ENCODE assay signal across 8 cellular contexts in genomic region chr15:32641517-32642059, GRCh38. TPM values are rescaled to one million over a fixed set of nuclear protein-coding genes. Genes with fewer than 3 reads are reported as not detected.
A peak's percentile ranks its signal among the peaks of the same experiment; 100 is the strongest.
DNase-seq lines count a peak whose midpoint lies in the region; ATAC-seq, FAIRE-seq and TF ChIP-seq lines count a peak whose summit lies in the region.

Gene SCG5 (plus strand): TSS chr15:32641710. CDS start chr15:32643593, 1,883 bp downstream.

- H3K4me3 ChIP-seq in HUES64 (ENCODE audit: low read length) (peak within 1 kb of the TSS; percentile 78), SK-N-SH (ENCODE audit: low read depth in 2 of 2, low read length in 1 of 2) (peak within 1 kb of the TSS in 1 of 2 experiments; percentile 41; a peak in 2 of 4 replicates)

- FAIRE-seq in frontal cortex (lab: Jason Lieb, UNC), result no peak

- H3K9me3 Mint-ChIP-seq in activated T-helper 1 cell treated with anti-CD3 and anti-CD28 coated beads, Interleukin-12 subunit alpha, Interleukin-12 subunit beta, Interleukin-2, Interleukin-4 antibody, amounts not matched to agents 30 ng/mL and 10 ng/mL and 1 ng/mL, durations not matched to agents 14 hours and 24 hours and 36 hours, result no peaks in the 10 kb centered on the region

- no peak for TF ChIP-seq RAD21 in SK-N-SH (IDR thresholded peaks at IDR 0.05; ENCODE audit: low read length)

- H2AFZ ChIP-seq in SK-N-SH (ENCODE audit: low read depth), result peak within 1 kb of the TSS; percentile 74

- peaks cover 18% of the 10 kb centered on the region for H3K4me1 ChIP-seq in HUES64 (ENCODE audit: insufficient read depth, low read length)
- H3K4me1 ChIP-seq in SK-N-SH (ENCODE audit: control insufficient read depth in 1 of 2, insufficient read depth in 2 of 2, low read depth in 1 of 2, low read length in 1 of 2), result peaks cover 0 to 7% of the 10 kb centered on the region in 2 experiments; a peak in 1 of 4 replicates

- H3F3A ChIP-seq in SK-N-SH (replicated peaks; ENCODE audit: insufficient read depth), result peaks cover 16% of the 10 kb centered on the region

- TF ChIP-seq CTCF in SK-N-SH (IDR thresholded peaks at IDR 0.05), result no peak

- H3K9me2 ChIP-seq in SK-N-SH, result no peaks in the 10 kb centered on the region

- no peak within 1 kb of the TSS for H3K4me2 ChIP-seq in SK-N-SH

- TF ChIP-seq EP300 in SK-N-SH (IDR thresholded peaks at IDR 0.05; ENCODE audit: borderline replicate concordance in 1 of 2, low read depth in 1 of 2, low read length in 1 of 2), result no peak

- H3K27ac ChIP-seq in HUES64 (ENCODE audit: low read depth, low read length) (peak within 1 kb of the TSS; percentile 72), SK-N-SH (ENCODE audit: low read depth in 2 of 2, low read length in 1 of 2) (peak within 1 kb of the TSS in 1 of 2 experiments; percentile 64; a peak in 2 of 4 replicates)

- H4K20me1 ChIP-seq in SK-N-SH (ENCODE audit: insufficient read depth), result no peaks in the 10 kb centered on the region

- H3K27me3 Mint-ChIP-seq in activated T-helper 1 cell treated with anti-CD3 and anti-CD28 coated beads, Interleukin-12 subunit alpha, Interleukin-12 subunit beta, Interleukin-2, Interleukin-4 antibody, amounts not matched to agents 30 ng/mL and 10 ng/mL and 1 ng/mL, durations not matched to agents 14 hours and 24 hours and 36 hours (ENCODE audit: insufficient read depth), result no peaks in the 10 kb centered on the region

- H3K27ac Mint-ChIP-seq in activated T-helper 1 cell treated with anti-CD3 and anti-CD28 coated beads, Interleukin-12 subunit alpha, Interleukin-12 subunit beta, Interleukin-2, Interleukin-4 antibody, amounts not matched to agents 30 ng/mL and 10 ng/mL and 1 ng/mL, durations not matched to agents 14 hours and 24 hours and 36 hours, result no peak within 1 kb of the TSS

- peak within 1 kb of the TSS; percentile 83 for H3K9ac ChIP-seq in HUES64 (ENCODE audit: low read depth, low read length)
- no peak within 1 kb of the TSS for H3K9ac ChIP-seq in SK-N-SH

- POLR2A ChIA-PET in SK-N-SH (lab: Yijun Ruan, JAX), result no interaction called here

- H3K9me3 ChIP-seq in HUES64 (ENCODE audit: insufficient read depth, low read depth, low read length) (no peaks in the 10 kb centered on the region), SK-N-SH (no peaks in the 10 kb centered on the region)

- no peak within 1 kb of the TSS for H3K4me3 Mint-ChIP-seq in activated T-helper 1 cell treated with anti-CD3 and anti-CD28 coated beads, Interleukin-12 subunit alpha, Interleukin-12 subunit beta, Interleukin-2, Interleukin-4 antibody, amounts not matched to agents 30 ng/mL and 10 ng/mL and 1 ng/mL, durations not matched to agents 14 hours and 24 hours and 36 hours

- DNase-seq in SK-N-SH, result peak; percentile 67
- peak in 1 of 2 donors; percentile 52 for DNase-seq in frontal cortex (ENCODE audit: low spot score in 2 of 2)
- no peak for DNase-seq in sciatic nerve (ENCODE audit: low spot score)
- DNase-seq in activated T-helper 1 cell treated with anti-CD3 and anti-CD28 coated beads, Interleukin-12 subunit alpha, Interleukin-12 subunit beta, Interleukin-2, Interleukin-4 antibody, amounts not matched to agents 30 ng/mL and 10 ng/mL and 1 ng/mL, durations not matched to agents 14 hours and 24 hours and 36 hours (ENCODE audit: low spot score), result no peak
- no peak for DNase-seq in GM19238 (ENCODE audit: insufficient read length, low spot score)
- no peak for DNase-seq in COLO829 (ENCODE audit: low spot score)

- H3K36me3 ChIP-seq in HUES64 (ENCODE audit: insufficient read depth, low read length), result peaks cover 40% of the 10 kb centered on the region
- peaks cover 20% of the 10 kb centered on the region in 2 experiments for H3K36me3 ChIP-seq in SK-N-SH (replicated peaks in 1 of 2; ENCODE audit: control insufficient read depth in 1 of 2, insufficient read depth in 2 of 2, low read length in 1 of 2)

- CTCF ChIA-PET in SK-N-SH (lab: Yijun Ruan, JAX), result interaction anchor here (1.1 to 1.9 kb wide), 2 partner anchors 9 to 20 kb away, joined by 4 to 10 read pairs; no protein-coding TSS in a partner anchor

- peaks cover 33% of the 10 kb centered on the region for H3K36me3 Mint-ChIP-seq in activated T-helper 1 cell treated with anti-CD3 and anti-CD28 coated beads, Interleukin-12 subunit alpha, Interleukin-12 subunit beta, Interleukin-2, Interleukin-4 antibody, amounts not matched to agents 30 ng/mL and 10 ng/mL and 1 ng/mL, durations not matched to agents 14 hours and 24 hours and 36 hours (ENCODE audit: low read depth)

- H3K27me3 ChIP-seq in HUES64 (ENCODE audit: insufficient read depth, low read length) (no peaks in the 10 kb centered on the region), SK-N-SH (ENCODE audit: insufficient read depth) (no peaks in the 10 kb centered on the region)

- intact Hi-C loops in sciatic nerve (cut with DNase I), result no loop called here
- intact Hi-C loops in activated T-helper 1 cell treated with anti-CD3 and anti-CD28 coated beads, Interleukin-12 subunit alpha, Interleukin-12 subunit beta, Interleukin-2, Interleukin-4 antibody, amounts not matched to agents 30 ng/mL and 10 ng/mL and 1 ng/mL, durations not matched to agents 14 hours and 24 hours and 36 hours (cut with micrococcal nuclease), result no loop called here

- H3K4me1 Mint-ChIP-seq in activated T-helper 1 cell treated with anti-CD3 and anti-CD28 coated beads, Interleukin-12 subunit alpha, Interleukin-12 subunit beta, Interleukin-2, Interleukin-4 antibody, amounts not matched to agents 30 ng/mL and 10 ng/mL and 1 ng/mL, durations not matched to agents 14 hours and 24 hours and 36 hours (ENCODE audit: low read depth), result peaks cover 17% of the 10 kb centered on the region

- H3K79me2 ChIP-seq in SK-N-SH (ENCODE audit: insufficient read depth), result peaks cover 5% of the 10 kb centered on the region; the same call in 1 of the 2 replicates

- ATAC-seq in sciatic nerve (peak; percentile 46), GM19023 (IDR thresholded peaks at IDR 0.05; ENCODE audit: unreplicated experiment) (no peak)

- 9% methylated on average over 22 of the region's 22 CpGs for WGBS in HUES64
- WGBS in SK-N-SH (ENCODE audit: low lambda C conversion rate), result 37% methylated on average over 19 of the region's 22 CpGs

TF ChIP-seq in SK-N-SH, 30 proteins besides CTCF, POLR2A, EP300 and RAD21:
- 0 out of 2 replicates have a peak, but pooled peaks have one; percentile 40 for TF ChIP-seq POLR2AphosphoS5 (IDR thresholded peaks at IDR 0.05; ENCODE audit: low read depth, low read length)
- TF ChIP-seq USF1 (IDR thresholded peaks at IDR 0.05; ENCODE audit: borderline replicate concordance, low read depth), result no peak

RNA-seq across cellular contexts. Expression of gene SCG5, which starts in this region (rescaled TPM):
- polyA plus RNA-seq in HUES64 (2013, experiment 1 of 2), result 12.9 TPM
- polyA plus RNA-seq in HUES64 (2013, experiment 2 of 2), result 15.3 TPM
- 10.1 and 11.0 TPM in 2 replicates for polyA plus RNA-seq in SK-N-SH (2012; rRNA removed)
- polyA plus RNA-seq in SK-N-SH (2012; cell fraction: cytosol; rRNA removed), result 11.8 and 16.0 TPM in 2 replicates
- polyA plus RNA-seq in SK-N-SH (2012; cell fraction: nucleus; rRNA removed), result 6.9 and 7.4 TPM in 2 replicates
- total RNA-seq in frontal cortex (136 TPM), sciatic nerve (2.5 TPM)
- 1.6 and 2.6 TPM in 2 replicates for total RNA-seq in activated T-helper 1 cell treated with anti-CD3 and anti-CD28 coated beads, Interleukin-12 subunit alpha, Interleukin-12 subunit beta, Interleukin-2, Interleukin-4 antibody, amounts not matched to agents 30 ng/mL and 10 ng/mL and 1 ng/mL, durations not matched to agents 14 hours and 24 hours and 36 hours

Comparison
In these comparisons a context has a peak if more than half of its experiments do, and no peak if none do; other contexts are left out.
1. RNA of gene SCG5 (total RNA-seq): 136 TPM in frontal cortex (single experiment); 2.5 TPM in sciatic nerve (single experiment) and 1.6 to 2.6 TPM in activated T-helper 1 cell treated with anti-CD3 and anti-CD28 coated beads, Interleukin-12 subunit alpha, Interleukin-12 subunit beta, Interleukin-2, Interleukin-4 antibody, amounts not matched to agents 30 ng/mL and 10 ng/mL and 1 ng/mL, durations not matched to agents 14 hours and 24 hours and 36 hours; every median in the first group is over 10 times any median in the second.